Comparison of ENCODE assay signal across 9 cellular contexts in the genomic region with DNA sequence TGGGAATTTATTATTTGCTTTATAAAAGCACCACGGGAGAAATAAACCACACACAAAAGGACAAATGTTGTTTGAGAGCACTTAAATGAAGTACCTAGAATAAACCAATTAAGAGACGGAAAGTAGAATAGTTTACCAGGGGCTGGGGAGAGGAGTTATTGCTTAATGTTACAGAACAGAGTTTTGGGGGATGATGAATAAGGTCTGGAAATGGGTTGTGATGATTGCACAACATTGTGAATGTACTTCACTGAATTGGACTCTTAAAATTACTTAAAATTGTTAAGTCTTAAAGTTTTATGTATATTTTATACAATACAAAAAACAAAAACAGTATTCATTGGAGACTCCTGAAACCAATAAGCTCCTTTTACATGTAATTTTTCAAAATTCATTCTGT. TPM values are rescaled to one million over a fixed set of nuclear protein-coding genes. Genes with fewer than 3 reads are reported as not detected.
DNase-seq lines count a peak whose midpoint lies in the region; ATAC-seq and TF ChIP-seq lines count a peak whose summit lies in the region.
"Had no signal": no experiment of that assay in that cellular context is flagged by ENCODE, and none has a peak within 500 bp of the region (broad histone marks: within the 10 kb centered on the region; RNA-seq: fewer than 3 reads in every experiment).

No MANE protein-coding gene starts in this region.

- TF ChIP-seq EP300 in neural cell (conservative IDR thresholded peaks at IDR 0.05; ENCODE audit: poor library complexity, severe bottlenecking) = no peak

- H3K4me1 Mint-ChIP-seq in Calu3 (ENCODE audit: low read depth, unreplicated experiment) = peaks cover 20% of the 10 kb centered on the region

- BruUV-seq in Calu3 (replicated peaks; lab: Mats Ljungman, UMichigan) = no TSS peak

- H3K4me3 ChIP-seq in NB4 (ENCODE audit: low read depth, low read length) (peak overlapping the region; percentile 93), choroid plexus epithelial cell (ENCODE audit: low read depth, low read length) (peak overlapping the region; percentile 97), neural cell (ENCODE audit: low read length) (peak overlapping the region; percentile 88)

- TF ChIP-seq POLR2A in NB4 (IDR thresholded peaks at IDR 0.05; ENCODE audit: extremely low read depth, insufficient read length) = no peak

- no peak overlapping the region for H3K27ac ChIP-seq in neural cell (ENCODE audit: low read length)

- CTCF ChIA-PET in Calu3 (lab: Charles Lee) = interaction anchor here (1.3 kb wide), 1 partner anchor 100 kb away, joined by 3 read pairs; no protein-coding TSS in a partner anchor

- no peaks in the 10 kb centered on the region for H3K27me3 ChIP-seq in neural cell (ENCODE audit: insufficient read depth, low read depth, low read length)

- no peak for TF ChIP-seq CTCF in Calu3 (IDR thresholded peaks at IDR 0.05; ENCODE audit: unreplicated experiment)
- TF ChIP-seq CTCF in NB4 (IDR thresholded peaks at IDR 0.05; ENCODE audit: low read depth, low read length) = no peak
- no peak for TF ChIP-seq CTCF in choroid plexus epithelial cell (conservative IDR thresholded peaks at IDR 0.05; ENCODE audit: low read depth, low read length)
- TF ChIP-seq CTCF in neural cell (IDR thresholded peaks at IDR 0.05; ENCODE audit: poor library complexity, severe bottlenecking) = no peak

- no peaks in the 10 kb centered on the region for H3K27me3 Mint-ChIP-seq in Calu3 (ENCODE audit: unreplicated experiment)

- H3K36me3 ChIP-seq in neural cell (ENCODE audit: insufficient read depth, low read length) = no peaks in the 10 kb centered on the region

- DNase-seq in Calu3 = no peak
- peak; percentile 49 for DNase-seq in NB4 (ENCODE audit: low read depth)
- DNase-seq in choroid plexus epithelial cell (ENCODE audit: low read depth) = peak; percentile 36
- DNase-seq in amniotic stem cell (lab: John Stamatoyannopoulos, UW) = no peak
- no peak for DNase-seq in DMS53 treated with DMSO at 0.1 percent for 48 hours (lab: John Stamatoyannopoulos, UW; ENCODE audit: unreplicated experiment)
- DNase-seq in NCI-H345 (lab: John Stamatoyannopoulos, UW) = no peak
- DNase-seq: NCI-H1105 had no signal

- H3K27ac Mint-ChIP-seq in Calu3 (ENCODE audit: unreplicated experiment) = peak overlapping the region; percentile 90

- H4K20me1 ChIP-seq in neural cell (ENCODE audit: insufficient read depth) = no peaks in the 10 kb centered on the region

- no peaks in the 10 kb centered on the region for H3K9me3 Mint-ChIP-seq in Calu3 (ENCODE audit: low read depth, unreplicated experiment)

- ATAC-seq in GM19452 (IDR thresholded peaks at IDR 0.05; ENCODE audit: unreplicated experiment) = no peak

- peaks cover 21% of the 10 kb centered on the region for H3K36me3 Mint-ChIP-seq in Calu3 (ENCODE audit: insufficient read depth, unreplicated experiment)

- intact Hi-C loops in Calu3 (cut with micrococcal nuclease; ENCODE audit: unreplicated experiment) = no loop called here

- no peaks in the 10 kb centered on the region for H3K9me2 ChIP-seq in neural cell (ENCODE audit: insufficient read depth, low read length)

- TF ChIP-seq RAD21 in neural cell (conservative IDR thresholded peaks at IDR 0.05) = no peak

- H3K4me2 ChIP-seq in neural cell (ENCODE audit: low read length) = peak overlapping the region; percentile 85

- H3F3A ChIP-seq in neural cell (ENCODE audit: insufficient read depth, low read length, poor library complexity, severe bottlenecking) = no peaks in the 10 kb centered on the region

- no peaks in the 10 kb centered on the region for H3K9me3 ChIP-seq in neural cell (ENCODE audit: low read length)

- no peak overlapping the region for H2AFZ ChIP-seq in neural cell (ENCODE audit: low read depth, low read length)

- peak overlapping the region; percentile 85 for H3K4me3 Mint-ChIP-seq in Calu3 (ENCODE audit: low read depth, unreplicated experiment)

- H3K9ac ChIP-seq in neural cell (ENCODE audit: low read length) = peak overlapping the region; percentile 90

- H3K79me2 ChIP-seq in neural cell (replicated peaks; ENCODE audit: insufficient read depth, low read length) = peaks cover 43% of the 10 kb centered on the region

TF ChIP-seq in neural cell, 6 proteins besides CTCF, POLR2A, EP300 and RAD21:
- TF ChIP-seq SMC3 (conservative IDR thresholded peaks at IDR 0.05; ENCODE audit: poor library complexity) (no peak), POLR2AphosphoS5 (IDR thresholded peaks at IDR 0.05) (no peak), EZH2 (IDR thresholded peaks at IDR 0.05; ENCODE audit: borderline replicate concordance, insufficient read depth, low read length, poor library complexity, severe bottlenecking) (no peak), TAF1 (IDR thresholded peaks at IDR 0.05; ENCODE audit: low read depth) (no peak), MXI1 (conservative IDR thresholded peaks at IDR 0.05; ENCODE audit: poor library complexity, severe bottlenecking) (no peak)
- TF ChIP-seq, protein P1, sequence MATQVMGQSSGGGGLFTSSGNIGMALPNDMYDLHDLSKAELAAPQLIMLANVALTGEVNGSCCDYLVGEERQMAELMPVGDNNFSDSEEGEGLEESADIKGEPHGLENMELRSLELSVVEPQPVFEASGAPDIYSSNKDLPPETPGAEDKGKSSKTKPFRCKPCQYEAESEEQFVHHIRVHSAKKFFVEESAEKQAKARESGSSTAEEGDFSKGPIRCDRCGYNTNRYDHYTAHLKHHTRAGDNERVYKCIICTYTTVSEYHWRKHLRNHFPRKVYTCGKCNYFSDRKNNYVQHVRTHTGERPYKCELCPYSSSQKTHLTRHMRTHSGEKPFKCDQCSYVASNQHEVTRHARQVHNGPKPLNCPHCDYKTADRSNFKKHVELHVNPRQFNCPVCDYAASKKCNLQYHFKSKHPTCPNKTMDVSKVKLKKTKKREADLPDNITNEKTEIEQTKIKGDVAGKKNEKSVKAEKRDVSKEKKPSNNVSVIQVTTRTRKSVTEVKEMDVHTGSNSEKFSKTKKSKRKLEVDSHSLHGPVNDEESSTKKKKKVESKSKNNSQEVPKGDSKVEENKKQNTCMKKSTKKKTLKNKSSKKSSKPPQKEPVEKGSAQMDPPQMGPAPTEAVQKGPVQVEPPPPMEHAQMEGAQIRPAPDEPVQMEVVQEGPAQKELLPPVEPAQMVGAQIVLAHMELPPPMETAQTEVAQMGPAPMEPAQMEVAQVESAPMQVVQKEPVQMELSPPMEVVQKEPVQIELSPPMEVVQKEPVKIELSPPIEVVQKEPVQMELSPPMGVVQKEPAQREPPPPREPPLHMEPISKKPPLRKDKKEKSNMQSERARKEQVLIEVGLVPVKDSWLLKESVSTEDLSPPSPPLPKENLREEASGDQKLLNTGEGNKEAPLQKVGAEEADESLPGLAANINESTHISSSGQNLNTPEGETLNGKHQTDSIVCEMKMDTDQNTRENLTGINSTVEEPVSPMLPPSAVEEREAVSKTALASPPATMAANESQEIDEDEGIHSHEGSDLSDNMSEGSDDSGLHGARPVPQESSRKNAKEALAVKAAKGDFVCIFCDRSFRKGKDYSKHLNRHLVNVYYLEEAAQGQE (IDR thresholded peaks at IDR 0.05; ENCODE audit: borderline replicate concordance) = no peak

RNA-seq across cellular contexts. Expression of gene ZBTB43, which starts 1.5 kb away (rescaled TPM):
- 11.9 and 13.6 TPM in 2 replicates for total RNA-seq in Calu3 (2022)
- polyA plus RNA-seq in neural cell = 12.1 and 12.3 TPM in 2 replicates
- 21.9 and 24.5 TPM in 2 replicates for polyA minus RNA-seq in neural cell

RNA-seq across cellular contexts. Expression of gene ZBTB34, which starts 54.1 kb away (rescaled TPM):
- 6.7 TPM in 2 replicates for total RNA-seq in Calu3 (2022)
- polyA plus RNA-seq in neural cell = 19.5 and 21.8 TPM in 2 replicates
- 47.2 and 52.7 TPM in 2 replicates for polyA minus RNA-seq in neural cell

Comparison
In these comparisons a context has a peak if more than half of its experiments do, and no peak if none do; other contexts are left out.
1. DNase-seq: peak in NB4 (single experiment) and choroid plexus epithelial cell (single experiment); none in Calu3 (single experiment), amniotic stem cell (single experiment), DMS53 treated with DMSO at 0.1 percent for 48 hours (single experiment) and NCI-H345 (single experiment).
2. Peak in every context shown above with its lines, with median percentiles within 50 percentile points of each other: H3K4me3 ChIP-seq.